10 cellular contexts compared by ENCODE assay signal in the genomic region with DNA sequence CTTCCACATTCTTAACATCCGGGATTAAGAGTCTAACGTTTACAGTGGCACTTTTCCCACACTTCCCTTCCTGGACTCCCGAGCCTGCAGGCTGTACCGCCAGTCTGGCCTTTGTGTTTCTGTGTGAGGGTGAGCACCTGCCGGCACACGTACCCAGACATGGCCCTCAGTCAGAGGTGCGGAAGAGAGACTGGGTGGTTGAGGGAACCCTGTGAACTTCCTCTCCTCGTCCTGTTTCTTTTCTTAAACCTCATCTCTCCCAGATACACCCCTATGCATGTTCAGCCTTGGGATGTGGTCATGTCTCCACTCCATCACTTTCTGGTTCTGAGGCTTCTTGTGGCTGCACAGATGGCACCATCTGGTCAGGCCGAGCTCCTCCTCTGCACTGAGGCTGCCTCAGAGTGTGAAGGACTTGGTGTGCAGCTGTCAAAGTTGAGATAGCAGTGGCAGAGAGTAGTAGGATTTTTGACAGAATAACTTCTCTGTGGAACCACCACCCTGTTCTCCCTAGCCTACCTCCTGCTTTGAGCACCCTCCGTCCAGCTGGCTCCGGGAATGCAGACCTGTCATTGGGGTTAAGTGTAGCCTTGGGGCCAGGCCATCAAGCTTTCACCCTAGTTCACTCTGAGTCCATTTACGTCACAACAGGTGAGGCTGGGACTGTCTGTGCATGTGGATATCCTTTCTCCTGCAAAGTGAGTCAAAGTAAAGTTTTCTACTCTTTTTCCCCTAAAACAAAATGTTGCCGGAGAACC. TPM values are rescaled to one million over a fixed set of nuclear protein-coding genes. Genes with fewer than 3 reads are reported as not detected.
A peak's percentile ranks its signal among the peaks of the same experiment; 100 is the strongest.
DNase-seq lines count a peak whose midpoint lies in the region; ATAC-seq lines count a peak whose summit lies in the region.
"Had no signal": no experiment of that assay in that cellular context is flagged by ENCODE, and none has a peak within 500 bp of the region (broad histone marks: within the 10 kb centered on the region; RNA-seq: fewer than 3 reads in every experiment).

No MANE protein-coding gene starts in this region.

- DNase-seq in central memory CD8-positive, alpha-beta T cell (ENCODE audit: low spot score in 2 of 2): no peak
- no peak for DNase-seq in CD4-positive, alpha-beta memory T cell
- DNase-seq in trophoblast cell: no peak
- DNase-seq in HAP-1 (ENCODE audit: low spot score in 2 of 2): no peak
- DNase-seq in head of caudate nucleus: no peak
- DNase-seq: activated naive CD8-positive, alpha-beta T cell treated with anti-CD3 and anti-CD28 coated beads for 36 hours; stimulated activated naive CD4-positive, alpha-beta T cell treated with Interleukin-2 at 50 U/mL for 16 hours had no signal

- H3K79me1 ChIP-seq in trophoblast cell (ENCODE audit: low read length): no peaks in the 10 kb centered on the region

- no peak overlapping the region for H3K4ac ChIP-seq in trophoblast cell (ENCODE audit: low read depth, low read length)

- H2BK120ac ChIP-seq in trophoblast cell (ENCODE audit: insufficient read depth, low read length, poor library complexity): no peak overlapping the region

- H3K27me3 ChIP-seq in BLaER1 (no peaks in the 10 kb centered on the region), trophoblast cell (ENCODE audit: insufficient read depth, low read length) (no peaks in the 10 kb centered on the region), HAP-1 (ENCODE audit: low read depth) (no peaks in the 10 kb centered on the region)
- H3K27me3 ChIP-seq in CD4-positive, alpha-beta memory T cell (ENCODE audit: insufficient read depth, low read length): no peaks in the 10 kb centered on the region

- no peaks in the 10 kb centered on the region for H3K79me2 ChIP-seq in trophoblast cell (ENCODE audit: control insufficient read depth, insufficient read depth, low read length, poor library complexity)

- H3K27me3 Mint-ChIP-seq in central memory CD8-positive, alpha-beta T cell: no peaks in the 10 kb centered on the region
- H3K27me3 Mint-ChIP-seq in CD4-positive, alpha-beta memory T cell: peaks cover 9% of the 10 kb centered on the region in 2 donors
- H3K27me3 Mint-ChIP-seq: activated naive CD8-positive, alpha-beta T cell treated with anti-CD3 and anti-CD28 coated beads for 36 hours had no signal

- in situ Hi-C loops in HAP-1 (cut with MboI; ENCODE audit: low sequenced_read_pairs): loop anchor here (5.0 to 25.0 kb wide), 2 partner anchors 49 to 494 kb away; no protein-coding TSS in a partner anchor

- no peak overlapping the region for H4K91ac ChIP-seq in trophoblast cell (ENCODE audit: low read depth, low read length)

- H3K4me3 Mint-ChIP-seq in central memory CD8-positive, alpha-beta T cell: no peak overlapping the region
- peak overlapping the region in 1 of 8 donors; percentile 33 for H3K4me3 Mint-ChIP-seq in CD4-positive, alpha-beta memory T cell
- H3K4me3 Mint-ChIP-seq: activated naive CD8-positive, alpha-beta T cell treated with anti-CD3 and anti-CD28 coated beads for 36 hours had no signal

- H4K12ac ChIP-seq in trophoblast cell (ENCODE audit: low read depth, low read length): no peak overlapping the region

- 0 out of 2 replicates have a peak, but pooled peaks cover 5% of the 10 kb centered on the region for H4K20me1 ChIP-seq in BLaER1

- no peak overlapping the region for H3K18ac ChIP-seq in trophoblast cell (ENCODE audit: low read length)

- H4K8ac ChIP-seq in trophoblast cell (ENCODE audit: low read depth, low read length): no peak overlapping the region

- H2AK5ac ChIP-seq in trophoblast cell (ENCODE audit: low read length): no peak overlapping the region

- no peak overlapping the region for H3K4me3 ChIP-seq in BLaER1
- no peak overlapping the region for H3K4me3 ChIP-seq in CD4-positive, alpha-beta memory T cell (ENCODE audit: low read length in 2 of 2)
- no peak overlapping the region for H3K4me3 ChIP-seq in trophoblast cell (ENCODE audit: low read depth, low read length)
- H3K4me3 ChIP-seq in HAP-1: no peak overlapping the region

- POLR2A ChIA-PET in CD4-positive, alpha-beta memory T cell (lab: Charles Lee; ENCODE audit: partially characterized antibody): no interaction called here

- H3K4me1 ChIP-seq in BLaER1 (peaks cover 21% of the 10 kb centered on the region), trophoblast cell (ENCODE audit: control insufficient read depth in 1 of 2, insufficient read depth in 2 of 2, low read length in 2 of 2) (peaks cover 6 to 14% of the 10 kb centered on the region in 2 experiments), HAP-1 (no peaks in the 10 kb centered on the region)
- peaks cover 9% of the 10 kb centered on the region for H3K4me1 ChIP-seq in CD4-positive, alpha-beta memory T cell (ENCODE audit: insufficient read depth, low read length)

- intact Hi-C loops in CD4-positive, alpha-beta memory T cell (cut with micrococcal nuclease): no loop called here
- intact Hi-C loops in head of caudate nucleus (cut with DNase I): no loop called here

- peak overlapping the region; percentile 60 for H3K4me2 ChIP-seq in BLaER1
- H3K4me2 ChIP-seq in trophoblast cell (ENCODE audit: low read length): no peak overlapping the region

- no CpG with 5 or more reads among the region's 13 CpGs for WGBS in trophoblast cell (ENCODE audit: extremely low coverage, insufficient coverage, insufficient read length)

- no peak overlapping the region for H2BK12ac ChIP-seq in trophoblast cell (ENCODE audit: low read length)

- CTCF ChIA-PET in CD4-positive, alpha-beta memory T cell (lab: Charles Lee; ENCODE audit: partially characterized antibody): interaction anchor here (0.8 kb wide), 1 partner anchor 13 kb away, joined by 3 read pairs; no protein-coding TSS in a partner anchor

- no peak overlapping the region for H2BK5ac ChIP-seq in trophoblast cell (ENCODE audit: low read depth, low read length, poor library complexity)

- H3K4me1 Mint-ChIP-seq in central memory CD8-positive, alpha-beta T cell: peaks cover 7% of the 10 kb centered on the region
- peaks cover 3 to 23% (median 6%) of the 10 kb centered on the region in 4 donors for H3K4me1 Mint-ChIP-seq in CD4-positive, alpha-beta memory T cell

- H3K9me3 ChIP-seq in BLaER1 (no peaks in the 10 kb centered on the region), trophoblast cell (ENCODE audit: insufficient read depth, low read depth, low read length) (no peaks in the 10 kb centered on the region), HAP-1 (no peaks in the 10 kb centered on the region)
- H3K9me3 ChIP-seq in CD4-positive, alpha-beta memory T cell (ENCODE audit: control insufficient read depth in 1 of 2, low read length in 2 of 2): no peaks in the 10 kb centered on the region

- no peak overlapping the region for H3K14ac ChIP-seq in trophoblast cell (ENCODE audit: low read length)

- H3K27ac ChIP-seq in BLaER1 (no peak overlapping the region), trophoblast cell (ENCODE audit: low read depth, low read length) (no peak overlapping the region)
- no peak overlapping the region for H3K27ac ChIP-seq in CD4-positive, alpha-beta memory T cell (ENCODE audit: low read depth, low read length)

- no peaks in the 10 kb centered on the region for H3K36me3 Mint-ChIP-seq in central memory CD8-positive, alpha-beta T cell (ENCODE audit: insufficient read depth)
- H3K36me3 Mint-ChIP-seq in CD4-positive, alpha-beta memory T cell: no peaks in the 10 kb centered on the region
- H3K36me3 Mint-ChIP-seq: activated naive CD8-positive, alpha-beta T cell treated with anti-CD3 and anti-CD28 coated beads for 36 hours had no signal

- H3K9me3 Mint-ChIP-seq in central memory CD8-positive, alpha-beta T cell: no peaks in the 10 kb centered on the region
- H3K9me3 Mint-ChIP-seq in CD4-positive, alpha-beta memory T cell: no peaks in the 10 kb centered on the region
- H3K9me3 Mint-ChIP-seq: activated naive CD8-positive, alpha-beta T cell treated with anti-CD3 and anti-CD28 coated beads for 36 hours had no signal

- H3K9ac ChIP-seq in BLaER1 (no peak overlapping the region), trophoblast cell (ENCODE audit: low read length) (no peak overlapping the region)

- H3K27ac Mint-ChIP-seq in central memory CD8-positive, alpha-beta T cell (ENCODE audit: low read depth): no peak overlapping the region
- H3K27ac Mint-ChIP-seq in CD4-positive, alpha-beta memory T cell: peak overlapping the region in 2 of 7 donors; percentile 58 to 60
- H3K27ac Mint-ChIP-seq: activated naive CD8-positive, alpha-beta T cell treated with anti-CD3 and anti-CD28 coated beads for 36 hours had no signal

- H2AFZ ChIP-seq in trophoblast cell (ENCODE audit: insufficient read depth, low read length, poor library complexity): no peak overlapping the region

- peak; percentile 77 for ATAC-seq in GM19452 (IDR thresholded peaks at IDR 0.05; ENCODE audit: unreplicated experiment)
- peak; percentile 50 for ATAC-seq in HG03342 (IDR thresholded peaks at IDR 0.05; ENCODE audit: unreplicated experiment)
- peak; percentile 49 for ATAC-seq in central memory CD8-positive, alpha-beta T cell (replicated peaks; ENCODE audit: extremely low read depth, poor library complexity, severe bottlenecking)

- H3K23ac ChIP-seq in trophoblast cell (ENCODE audit: low read length): no peak overlapping the region

- H3K36me3 ChIP-seq in BLaER1 (peaks cover 88% of the 10 kb centered on the region), trophoblast cell (ENCODE audit: control insufficient read depth in 1 of 2, insufficient read depth in 2 of 2, low read length in 2 of 2) (no peaks in the 10 kb centered on the region), HAP-1 (replicated peaks) (no peaks in the 10 kb centered on the region)
- no peaks in the 10 kb centered on the region for H3K36me3 ChIP-seq in CD4-positive, alpha-beta memory T cell (ENCODE audit: insufficient read depth, low read length)

RNA-seq across cellular contexts. Expression of a gene that starts 31.4 kb away (rescaled TPM):
- not detected for total RNA-seq in CD4-positive, alpha-beta memory T cell
- polyA plus RNA-seq in CD4-positive, alpha-beta memory T cell: under 1 TPM in 1 of 2 donors, not detected in 1; 0.11 TPM
- 2.9 and 3.1 TPM in 2 replicates for polyA plus RNA-seq in trophoblast cell (2013)

RNA-seq across cellular contexts. Expression of a gene that starts 33.9 kb away (rescaled TPM):
- total RNA-seq in CD4-positive, alpha-beta memory T cell: 10 to 100 TPM; 79.8 to 81.4 TPM
- 10 to 100 TPM; 22.3 to 26.4 TPM for polyA plus RNA-seq in CD4-positive, alpha-beta memory T cell
- polyA plus RNA-seq in trophoblast cell (2013): 14.9 and 15.7 TPM in 2 replicates
